Comparison of ENCODE assay signal across 8 cellular contexts in genomic region chr17:75205793-75206163, GRCh38. TPM values are rescaled to one million over a fixed set of nuclear protein-coding genes. Genes with fewer than 3 reads are reported as not detected.
DNase-seq lines count a peak whose midpoint lies in the region; ATAC-seq and TF ChIP-seq lines count a peak whose summit lies in the region.

No MANE protein-coding gene starts in this region.

- no peaks in the 10 kb centered on the region for H3K27me3 ChIP-seq in layer of hippocampus (ENCODE audit: control insufficient read depth, insufficient read depth, low read length)
- no peaks in the 10 kb centered on the region for H3K27me3 ChIP-seq in upper lobe of left lung

- no peak for TF ChIP-seq EP300 in upper lobe of left lung (IDR thresholded peaks at IDR 0.05)

- peaks cover 29% of the 10 kb centered on the region for H3K4me1 Mint-ChIP-seq in activated naive CD4-positive, alpha-beta T cell treated with anti-CD3 and anti-CD28 coated beads, Interleukin-2, amount 50 U/mL, for 24 hours
- H3K4me1 Mint-ChIP-seq in activated naive CD8-positive, alpha-beta T cell treated with anti-CD3 and anti-CD28 coated beads for 36 hours: peaks cover 9% of the 10 kb centered on the region

- intact Hi-C loops in posterior cingulate gyrus (cut with DNase I): loop anchor here (2.0 to 10.0 kb wide), 4 partner anchors 23 to 241 kb away; partner anchors contain the start of genes GGA3, MRPS7 and SUMO2

- peaks cover 18 to 32% (median 25%) of the 10 kb centered on the region in 4 donors for H3K4me1 ChIP-seq in upper lobe of left lung

- no peak for TF ChIP-seq CTCF in upper lobe of left lung (IDR thresholded peaks at IDR 0.05)

- no peaks in the 10 kb centered on the region for H3K27me3 Mint-ChIP-seq in activated naive CD4-positive, alpha-beta T cell treated with anti-CD3 and anti-CD28 coated beads, Interleukin-2, amount 50 U/mL, for 24 hours
- no peaks in the 10 kb centered on the region for H3K27me3 Mint-ChIP-seq in activated naive CD8-positive, alpha-beta T cell treated with anti-CD3 and anti-CD28 coated beads for 36 hours

- WGBS in upper lobe of left lung, 2 donors: 0% methylated on average over 17 to 22 of the region's 22 CpGs

- no peak for DNase-seq in activated naive CD4-positive, alpha-beta T cell (lab: John Stamatoyannopoulos, UW)
- no peak for DNase-seq in activated naive CD8-positive, alpha-beta T cell treated with anti-CD3 and anti-CD28 coated beads for 36 hours
- DNase-seq in upper lobe of left lung (no peak), posterior cingulate gyrus (no peak), NCI-H524 treated with DMSO at 0.1 percent for 48 hours (lab: John Stamatoyannopoulos, UW) (no peak)

- TF ChIP-seq POLR2A in upper lobe of left lung (IDR thresholded peaks at IDR 0.05): no peak

- H3K9me3 Mint-ChIP-seq in activated naive CD4-positive, alpha-beta T cell treated with anti-CD3 and anti-CD28 coated beads, Interleukin-2, amount 50 U/mL, for 24 hours: no peaks in the 10 kb centered on the region
- H3K9me3 Mint-ChIP-seq in activated naive CD8-positive, alpha-beta T cell treated with anti-CD3 and anti-CD28 coated beads for 36 hours: no peaks in the 10 kb centered on the region

- H3K36me3 ChIP-seq in upper lobe of left lung: peaks cover 4 to 24% (median 14%) of the 10 kb centered on the region in 4 donors

- peak overlapping the region; percentile 100 for H3K27ac Mint-ChIP-seq in activated naive CD4-positive, alpha-beta T cell treated with anti-CD3 and anti-CD28 coated beads, Interleukin-2, amount 50 U/mL, for 24 hours
- H3K27ac Mint-ChIP-seq in activated naive CD8-positive, alpha-beta T cell treated with anti-CD3 and anti-CD28 coated beads for 36 hours: peak overlapping the region; percentile 98

- ATAC-seq in upper lobe of left lung (ENCODE audit: low FRiP score in 2 of 2) (peak in 1 of 2 donors; percentile 2), GM21390 (IDR thresholded peaks at IDR 0.05; ENCODE audit: unreplicated experiment) (no peak)

- H3K4me3 Mint-ChIP-seq in activated naive CD4-positive, alpha-beta T cell treated with anti-CD3 and anti-CD28 coated beads, Interleukin-2, amount 50 U/mL, for 24 hours: peak overlapping the region; percentile 97
- peak overlapping the region; percentile 95 for H3K4me3 Mint-ChIP-seq in activated naive CD8-positive, alpha-beta T cell treated with anti-CD3 and anti-CD28 coated beads for 36 hours

- H3K36me3 Mint-ChIP-seq in activated naive CD4-positive, alpha-beta T cell treated with anti-CD3 and anti-CD28 coated beads, Interleukin-2, amount 50 U/mL, for 24 hours: no peaks in the 10 kb centered on the region
- H3K36me3 Mint-ChIP-seq in activated naive CD8-positive, alpha-beta T cell treated with anti-CD3 and anti-CD28 coated beads for 36 hours: peaks cover 11% of the 10 kb centered on the region

- H3K9me3 ChIP-seq in upper lobe of left lung: no peaks in the 10 kb centered on the region

- H3K27ac ChIP-seq in layer of hippocampus (ENCODE audit: low read depth, low read length) (peak overlapping the region; percentile 100), upper lobe of left lung (peak overlapping the region; percentile 93 to 98 (median 95))

- H3K4me3 ChIP-seq in upper lobe of left lung: peak overlapping the region; percentile 58 to 84 (median 74)

RNA-seq across cellular contexts. Expression of gene NUP85, which starts 0.3 kb away (rescaled TPM):
- 100 to 1,000 TPM; 134 to 137 TPM for total RNA-seq in activated naive CD8-positive, alpha-beta T cell treated with anti-CD3 and anti-CD28 coated beads for 36 hours
- 10 to 100 TPM; 21.7 to 69.1 (median 43.5) TPM for total RNA-seq in upper lobe of left lung

RNA-seq across cellular contexts. Expression of gene SUMO2, which starts 23.0 kb away (rescaled TPM):
- 100 to 1,000 TPM; 623 to 655 TPM for total RNA-seq in activated naive CD8-positive, alpha-beta T cell treated with anti-CD3 and anti-CD28 coated beads for 36 hours
- 100 to 1,000 TPM in 2 of 6 donors, 10 to 100 TPM in 4; 19.9 to 343 (median 64.9) TPM for total RNA-seq in upper lobe of left lung

RNA-seq across cellular contexts. Expression of gene JPT1, which starts 51.5 kb away (rescaled TPM):
- total RNA-seq in activated naive CD8-positive, alpha-beta T cell treated with anti-CD3 and anti-CD28 coated beads for 36 hours: 100 to 1,000 TPM; 245 to 250 TPM
- total RNA-seq in upper lobe of left lung: 100 to 1,000 TPM in 1 of 6 donors, 10 to 100 TPM in 5; 44.0 to 118 (median 70.1) TPM

RNA-seq across cellular contexts. Expression of gene GGA3, which starts 55.6 kb away (rescaled TPM):
- total RNA-seq in activated naive CD8-positive, alpha-beta T cell treated with anti-CD3 and anti-CD28 coated beads for 36 hours: 10 to 100 TPM; 63.7 to 72.0 TPM
- total RNA-seq in upper lobe of left lung: 100 to 1,000 TPM in 2 of 6 donors, 10 to 100 TPM in 4; 32.3 to 139 (median 55.4) TPM

RNA-seq across cellular contexts. Expression of gene MRPS7, which starts 55.9 kb away (rescaled TPM):
- total RNA-seq in activated naive CD8-positive, alpha-beta T cell treated with anti-CD3 and anti-CD28 coated beads for 36 hours: 10 to 100 TPM; 93.5 to 96.9 TPM
- 10 to 100 TPM; 23.7 to 56.7 (median 36.9) TPM for total RNA-seq in upper lobe of left lung
